Comparison of ENCODE assay signal across 24 cellular contexts in the genomic region with DNA sequence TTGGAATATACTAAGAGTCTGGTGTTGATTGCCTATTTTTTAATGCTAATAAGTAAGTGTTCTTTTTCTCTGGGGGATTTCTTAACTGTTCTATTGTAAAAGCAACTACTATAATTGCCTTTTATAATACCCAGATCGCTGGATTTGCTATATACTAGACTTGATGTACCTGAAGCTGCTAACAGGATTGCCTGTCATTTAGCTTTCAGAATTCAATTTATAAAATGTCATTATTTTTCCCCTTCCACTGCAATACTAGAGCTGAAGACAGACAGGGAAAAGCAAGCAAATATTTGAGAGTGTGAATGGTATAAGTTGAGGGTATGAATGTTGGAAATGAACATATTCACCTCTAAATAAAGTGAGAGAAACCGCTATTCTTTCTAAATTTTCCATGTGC.
"Had no signal": no experiment of that assay in that cellular context is flagged by ENCODE, and none has a peak within 500 bp of the region (broad histone marks: within the 10 kb centered on the region; RNA-seq: fewer than 3 reads in every experiment).

No MANE protein-coding gene starts in this region.

- H3K27ac ChIP-seq: colonic mucosa, coronary artery, epithelial cell of prostate, esophagus muscularis mucosa, esophagus squamous epithelium, foreskin keratinocyte, gastrocnemius medialis, gastroesophageal sphincter, heart left ventricle, heart right ventricle had no signal

- ATAC-seq: effector memory CD8-positive, alpha-beta T cell; esophagus mucosa; foreskin keratinocyte; gastrocnemius medialis; gastroesophageal sphincter; heart left ventricle; heart right ventricle had no signal

- H3K4me3 ChIP-seq: colonic mucosa, coronary artery, dorsolateral prefrontal cortex, esophagus muscularis mucosa, esophagus squamous epithelium, gastrocnemius medialis, gastroesophageal sphincter, heart left ventricle, heart right ventricle had no signal

- H3K36me3 ChIP-seq: colonic mucosa, esophagus muscularis mucosa, esophagus squamous epithelium, gastrocnemius medialis, gastroesophageal sphincter, heart left ventricle, heart right ventricle had no signal

- H3K27me3 ChIP-seq: colonic mucosa, dorsolateral prefrontal cortex, esophagus muscularis mucosa, esophagus squamous epithelium, foreskin keratinocyte, gastrocnemius medialis, gastroesophageal sphincter, heart left ventricle, heart right ventricle had no signal

- H3K9me3 ChIP-seq: colonic mucosa, esophagus muscularis mucosa, esophagus squamous epithelium, gastrocnemius medialis, gastroesophageal sphincter, heart left ventricle, heart right ventricle had no signal

- DNase-seq: colonic mucosa; cortex of kidney; dermis blood vessel endothelial cell; dorsolateral prefrontal cortex; effector CD4-positive, alpha-beta T cell; effector CD8-positive, alpha-beta T cell; effector memory CD4-positive, alpha-beta T cell; effector memory CD8-positive, alpha-beta T cell; endodermal cell; erythroblast; esophagus squamous epithelium; foreskin fibroblast; foreskin keratinocyte; foreskin melanocyte; gastrocnemius medialis; glutamatergic neuron; head of caudate nucleus; heart left ventricle; heart right ventricle had no signal
